Comparison of ENCODE assay signal across 8 cellular contexts in the genomic region with DNA sequence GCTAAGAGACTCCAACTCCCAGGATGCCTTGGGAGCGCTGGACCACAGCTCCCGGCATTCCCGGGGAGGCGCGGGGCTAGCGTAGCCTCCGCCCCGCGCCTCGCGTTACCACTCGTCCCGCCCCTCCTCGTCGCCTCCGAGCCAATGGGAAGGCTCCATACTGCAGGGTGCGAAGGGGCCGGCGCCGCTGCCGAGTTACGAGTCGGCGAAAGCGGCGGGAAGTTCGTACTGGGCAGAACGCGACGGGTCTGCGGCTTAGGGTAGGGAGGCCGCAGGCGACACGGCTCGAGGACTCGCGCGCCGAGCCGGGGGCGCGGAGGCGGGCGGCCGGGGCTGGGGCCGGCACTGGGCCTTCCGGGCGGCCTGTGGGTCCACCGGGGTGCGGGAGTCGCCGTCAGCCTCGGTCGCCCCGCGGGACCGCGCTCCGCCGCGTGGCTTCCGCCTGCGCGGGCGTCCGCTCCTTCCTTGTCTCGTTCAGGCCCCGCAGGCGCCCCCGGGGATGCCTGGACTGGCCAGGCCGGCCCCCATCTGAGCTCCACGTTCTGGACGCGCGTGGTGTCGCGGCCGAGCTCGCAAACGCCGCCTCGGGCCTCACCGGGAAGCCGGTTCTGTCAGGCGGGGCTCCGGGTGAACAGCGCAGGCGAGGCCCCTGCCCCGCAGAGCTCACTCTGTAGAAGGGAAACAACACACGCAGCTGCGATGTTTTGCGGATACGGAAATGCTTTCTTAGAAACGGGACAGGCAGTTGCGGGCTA. TPM values are rescaled to one million over a fixed set of nuclear protein-coding genes. Genes with fewer than 3 reads are reported as not detected.
DNase-seq lines count a peak whose midpoint lies in the region; ATAC-seq lines count a peak whose summit lies in the region.

A gene with protein sequence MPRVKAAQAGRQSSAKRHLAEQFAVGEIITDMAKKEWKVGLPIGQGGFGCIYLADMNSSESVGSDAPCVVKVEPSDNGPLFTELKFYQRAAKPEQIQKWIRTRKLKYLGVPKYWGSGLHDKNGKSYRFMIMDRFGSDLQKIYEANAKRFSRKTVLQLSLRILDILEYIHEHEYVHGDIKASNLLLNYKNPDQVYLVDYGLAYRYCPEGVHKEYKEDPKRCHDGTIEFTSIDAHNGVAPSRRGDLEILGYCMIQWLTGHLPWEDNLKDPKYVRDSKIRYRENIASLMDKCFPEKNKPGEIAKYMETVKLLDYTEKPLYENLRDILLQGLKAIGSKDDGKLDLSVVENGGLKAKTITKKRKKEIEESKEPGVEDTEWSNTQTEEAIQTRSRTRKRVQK (plus strand): TSS at position 195 of the 755 bp plus-strand sequence. CDS start 36,090 bp downstream, outside the sequence.

- peak; percentile 97 for ATAC-seq in GM21360 (IDR thresholded peaks at IDR 0.05; ENCODE audit: unreplicated experiment)

- DNase-seq in COLO829 (ENCODE audit: low spot score): peak; percentile 81
- peak; percentile 92 for DNase-seq in HT-29 (ENCODE audit: low spot score)
- DNase-seq in NK-92 treated with Interleukin-12 subunit alpha and Interleukin-12 subunit beta, amount 100 ng/mL, for 24 hours (lab: John Stamatoyannopoulos, UW): peak; percentile 90
- peak; percentile 83 to 91 for DNase-seq in activated CD8-positive, alpha-beta memory T cell treated with anti-CD3 and anti-CD28 coated beads for 1 hour (ENCODE audit: extremely low read depth in 1 of 2, low read depth in 1 of 2)
- peak; percentile 91 for DNase-seq in effector CD8-positive, alpha-beta T cell (lab: John Stamatoyannopoulos, UW)
- DNase-seq in lung microvascular endothelial cell (ENCODE audit: low read depth in 2 of 2): peak; percentile 97
- peak; percentile 91 to 94 (median 93) for DNase-seq in stimulated activated CD4-positive, alpha-beta T cell treated with anti-CD3 and anti-CD28 coated beads, TNF-alpha, amount 100 ng/mL, for 4 hours (ENCODE audit: low read depth in 3 of 3)

RNA-seq across cellular contexts. Expression of the gene that starts here (rescaled TPM):
- 13.3 and 14.6 TPM in 2 replicates for total RNA-seq in HT-29 (2014; rRNA removed; shearing (Covaris generic))
- total RNA-seq in lung microvascular endothelial cell: 18.5 and 38.1 TPM in 2 replicates

Comparison
In these comparisons a context has a peak if more than half of its experiments do, and no peak if none do; other contexts are left out.
1. Peak in every context shown above with its lines: DNase-seq and ATAC-seq.